Comparison of ENCODE assay signal across 10 cellular contexts in the genomic region with DNA sequence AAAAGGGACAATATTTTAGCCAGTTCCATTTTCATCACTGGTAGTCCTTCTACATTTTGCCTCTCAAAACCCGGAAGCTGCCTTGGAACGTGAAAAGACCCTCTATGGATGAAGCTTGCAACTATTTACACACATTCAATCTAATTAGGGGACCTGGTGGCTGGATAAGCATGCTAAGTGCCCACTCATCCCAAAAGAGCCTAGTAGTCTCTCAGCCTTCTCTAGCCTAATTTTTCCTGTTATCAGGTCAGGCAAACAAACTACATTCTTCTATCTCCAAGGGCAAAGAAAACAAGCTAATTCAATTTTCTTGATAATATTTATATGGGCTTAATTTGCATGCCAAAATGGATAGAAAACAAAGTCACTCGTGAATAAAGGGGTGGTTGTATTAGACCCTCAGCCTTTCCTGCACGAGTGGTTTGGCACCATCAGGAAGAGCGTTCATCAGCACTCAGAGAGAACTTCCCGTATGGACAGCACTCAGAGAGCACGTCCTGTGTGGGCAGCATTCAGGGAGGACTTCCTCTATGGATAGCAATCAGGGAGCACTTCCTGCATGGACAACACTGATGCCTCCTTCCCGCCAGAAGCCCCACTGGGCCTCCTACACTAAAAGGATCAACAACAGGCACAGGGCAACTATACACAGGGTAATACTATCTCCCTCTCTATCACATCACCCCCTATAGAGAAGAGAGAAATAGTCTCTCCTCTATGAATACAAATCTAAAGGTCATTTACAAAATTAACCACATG.
DNase-seq lines count a peak whose midpoint lies in the region; ATAC-seq and TF ChIP-seq lines count a peak whose summit lies in the region.
"Had no signal": no experiment of that assay in that cellular context is flagged by ENCODE, and none has a peak within 500 bp of the region (broad histone marks: within the 10 kb centered on the region; RNA-seq: fewer than 3 reads in every experiment).

No MANE protein-coding gene starts in this region.

- H3K27me3 ChIP-seq in BLaER1 treated with 17β-estradiol and CSF1 and Interleukin-3, amounts not matched to agents 10 nM and 100 nM: no peaks in the 10 kb centered on the region

- peaks cover 35 to 100% (median 71%) of the 10 kb centered on the region in 10 experiments for H3K4me1 ChIP-seq in BLaER1 treated with 17β-estradiol and CSF1 and Interleukin-3, amounts not matched to agents 10 nM and 100 nM
- peaks cover 21% of the 10 kb centered on the region for H3K4me1 ChIP-seq in mucosa of descending colon (ENCODE audit: low read depth)

- H3K4me2 ChIP-seq in BLaER1 treated with 17β-estradiol and CSF1 and Interleukin-3, amounts not matched to agents 10 nM and 100 nM: peak overlapping the region in 7 of 11 experiments; percentile 17 to 88 (median 59); a peak in 11 of 22 replicates

- DNase-seq in NCI-H1105 treated with DMSO at 0.1 percent for 48 hours (lab: John Stamatoyannopoulos, UW) (peak; percentile 70), dermis microvascular lymphatic vessel endothelial cell (ENCODE audit: low read depth in 2 of 2) (peak; percentile 58 to 84), mucosa of descending colon (no peak), caudate nucleus (lab: John Stamatoyannopoulos, UW) (no peak), Ammon's horn (ENCODE audit: low spot score) (no peak), NCI-H69 (lab: John Stamatoyannopoulos, UW) (no peak), globus pallidus (ENCODE audit: low spot score) (no peak)
- DNase-seq: activated CD4-positive, alpha-beta T cell treated with anti-CD3 and anti-CD28 coated beads, Interleukin-2, amount 10 ng/mL, durations not matched to agents 7 days and 5 days had no signal

- TF ChIP-seq CTCF in mucosa of descending colon (IDR thresholded peaks at IDR 0.05): no peak

- no peak overlapping the region for H3K9ac ChIP-seq in BLaER1 treated with 17β-estradiol and CSF1 and Interleukin-3, amounts not matched to agents 10 nM and 100 nM

- no peaks in the 10 kb centered on the region for H3K9me3 ChIP-seq in BLaER1 treated with 17β-estradiol and CSF1 and Interleukin-3, amounts not matched to agents 10 nM and 100 nM (replicated peaks in 1 of 11)
- H3K9me3 ChIP-seq in mucosa of descending colon: no peaks in the 10 kb centered on the region

- peak overlapping the region in 2 of 11 experiments; percentile 1 to 23; a peak in 2 of 22 replicates for H3K27ac ChIP-seq in BLaER1 treated with 17β-estradiol and CSF1 and Interleukin-3, amounts not matched to agents 10 nM and 100 nM
- no peak overlapping the region for H3K27ac ChIP-seq in caudate nucleus (ENCODE audit: low read depth, low read length)
- H3K27ac ChIP-seq: C4-2B had no signal

- H3K36me3 ChIP-seq in BLaER1 treated with 17β-estradiol and CSF1 and Interleukin-3, amounts not matched to agents 10 nM and 100 nM: peaks cover 3 to 6% (median 4%) of the 10 kb centered on the region in 11 experiments; a peak in 18 of 22 replicates
- H3K36me3 ChIP-seq in mucosa of descending colon (ENCODE audit: low read depth): no peaks in the 10 kb centered on the region

- ATAC-seq in mucosa of descending colon: peak; percentile 21

- peaks cover 0 to 60% (median 7%) of the 10 kb centered on the region in 11 experiments; a peak in 9 of 22 replicates for H4K20me1 ChIP-seq in BLaER1 treated with 17β-estradiol and CSF1 and Interleukin-3, amounts not matched to agents 10 nM and 100 nM

- intact Hi-C loops in mucosa of descending colon (cut with DNase I, micrococcal nuclease): loop anchor here in 1 of 2 donors (10.0 kb wide), 1 partner anchor 47 kb away; no protein-coding TSS in a partner anchor

- H3K4me3 ChIP-seq in BLaER1 treated with 17β-estradiol and CSF1 and Interleukin-3, amounts not matched to agents 10 nM and 100 nM: no peak overlapping the region
- H3K4me3 ChIP-seq in mucosa of descending colon: no peak overlapping the region

Comparison
In these comparisons a context has a peak if more than half of its experiments do, and no peak if none do; other contexts are left out.
1. DNase-seq: peak in NCI-H1105 treated with DMSO at 0.1 percent for 48 hours (single experiment) and dermis microvascular lymphatic vessel endothelial cell (2 of 2); none in mucosa of descending colon (0 of 3), caudate nucleus (0 of 61), Ammon's horn (single experiment), NCI-H69 (single experiment) and globus pallidus (single experiment).